Comparison of ENCODE assay signal across 11 cellular contexts in genomic region chr6:137494281-137494966, GRCh38. TPM values are rescaled to one million over a fixed set of nuclear protein-coding genes. Genes with fewer than 3 reads are reported as not detected.
A peak's percentile ranks its signal among the peaks of the same experiment; 100 is the strongest.
DNase-seq lines count a peak whose midpoint lies in the region; ATAC-seq and TF ChIP-seq lines count a peak whose summit lies in the region.
"Had no signal": no experiment of that assay in that cellular context is flagged by ENCODE, and none has a peak within 500 bp of the region (broad histone marks: within the 10 kb centered on the region; RNA-seq: fewer than 3 reads in every experiment).

TSS of gene OLIG3 (minus strand) at chr6:137494394. CDS start at chr6:137494170, 224 bp downstream.

- peak within 1 kb of the TSS in 5 of 8 donors; percentile 11 to 54 (median 19) for H3K4me3 ChIP-seq in spleen

- 6 to 10% (median 8%) methylated on average over 23 of the region's 23 CpGs for WGBS in spleen, 5 donors

- H3K4me3 Mint-ChIP-seq in glutamatergic neuron (ENCODE audit: unreplicated experiment) = peak within 1 kb of the TSS; percentile 91

- peaks cover 12 to 69% (median 58%) of the 10 kb centered on the region in 6 donors for H3K4me1 ChIP-seq in spleen

- in situ Hi-C loops in GM13977 (cut with MboI; ENCODE audit: low pct_unique_long_range_greater_than_20kb, low sequenced_read_pairs, unreplicated experiment) = no loop called here

- peaks cover 0 to 3% (median 0%) of the 10 kb centered on the region in 8 donors for H3K9me3 ChIP-seq in spleen

- ATAC-seq in GM21717 (IDR thresholded peaks at IDR 0.05; ENCODE audit: unreplicated experiment) (no peak), GM18498 (IDR thresholded peaks at IDR 0.05; ENCODE audit: unreplicated experiment) (no peak)

- H3K27me3 ChIP-seq in spleen (replicated peaks in 1 of 7) = peaks cover 13 to 100% (median 100%) of the 10 kb centered on the region in 7 donors

- no peak for TF ChIP-seq POLR2A in spleen (IDR thresholded peaks at IDR 0.05)

- peaks cover 53% of the 10 kb centered on the region for H3K9me3 Mint-ChIP-seq in glutamatergic neuron (ENCODE audit: unreplicated experiment)

- H3K36me3 Mint-ChIP-seq in glutamatergic neuron (ENCODE audit: unreplicated experiment) = no peaks in the 10 kb centered on the region

- peaks cover 25% of the 10 kb centered on the region for H3K4me1 Mint-ChIP-seq in glutamatergic neuron (ENCODE audit: low read depth, unreplicated experiment)

- DNase-seq in GM13977 (ENCODE audit: low spot score) (peak; percentile 55), glutamatergic neuron (peak; percentile 73), spleen (no peak), pons (ENCODE audit: low spot score) (no peak), germinal center (ENCODE audit: low spot score) (no peak)
- peak; percentile 53 for DNase-seq in activated CD4-positive, alpha-beta T cell treated with anti-CD3 and anti-CD28 coated beads for 48 hours
- DNase-seq: EL, NCI-H1417 treated with DMSO at 0.1 percent for 48 hours, SHP77 had no signal

- intact Hi-C loops in spleen (cut with DNase I; ENCODE audit: low total_unique reads) = no loop called here

- no peak within 1 kb of the TSS for H3K27ac ChIP-seq in spleen

- TF ChIP-seq CTCF in GM13977 (IDR thresholded peaks at IDR 0.05; ENCODE audit: extremely low read depth, insufficient read depth, missing control alignments) (no peak), glutamatergic neuron (IDR thresholded peaks at IDR 0.05; ENCODE audit: partially characterized antibody, unreplicated experiment) (no peak), spleen (IDR thresholded peaks at IDR 0.05 in 8 of 11, conservative IDR thresholded peaks at IDR 0.05 in 3 of 11) (no peak)

- no peaks in the 10 kb centered on the region for H3K36me3 ChIP-seq in spleen

- H3K27ac Mint-ChIP-seq in glutamatergic neuron (ENCODE audit: unreplicated experiment) = peak within 1 kb of the TSS; percentile 99

- H3K27me3 Mint-ChIP-seq in glutamatergic neuron (ENCODE audit: unreplicated experiment) = peaks cover 54% of the 10 kb centered on the region

RNA-seq across cellular contexts. Expression of gene OLIG3, which starts in this region (rescaled TPM):
- 75.1 TPM for total RNA-seq in glutamatergic neuron (ENCODE audit: unreplicated experiment)
- not detected for total RNA-seq in spleen
- not detected for polyA plus RNA-seq in spleen

Comparison
In these comparisons a context has a peak if more than half of its experiments do, and no peak if none do; other contexts are left out.
1. RNA of gene OLIG3 (total RNA-seq): 75.1 TPM in glutamatergic neuron (single experiment); not detected in spleen; every median in the first group is over 10 times any median in the second.
2. DNase-seq: peak in GM13977 (single experiment), activated CD4-positive, alpha-beta T cell treated with anti-CD3 and anti-CD28 coated beads for 48 hours (single experiment) and glutamatergic neuron (single experiment); none in spleen (single experiment), pons (single experiment) and germinal center (single experiment).